In the genomic region with DNA sequence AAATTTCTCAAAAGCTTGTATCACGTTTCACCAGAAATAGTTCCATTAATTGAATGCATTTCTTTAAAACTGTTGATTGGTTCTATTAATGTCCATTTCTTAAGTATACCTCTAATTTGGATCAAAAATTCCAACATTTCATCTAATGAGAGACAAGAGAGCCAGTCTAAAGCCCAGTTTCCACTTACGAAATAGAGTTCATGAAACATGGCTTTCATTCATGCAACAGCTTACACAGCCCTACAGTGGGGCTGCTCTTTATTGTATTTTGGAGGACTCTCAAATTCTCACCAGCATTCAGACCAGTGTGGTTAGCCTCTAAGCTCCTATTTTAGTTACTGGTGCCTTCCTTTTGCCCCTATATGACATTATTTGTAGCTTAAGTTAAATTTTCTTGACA, we compare ENCODE assay signal across 16 cellular contexts.
"Had no signal": no experiment of that assay in that cellular context is flagged by ENCODE, and none has a peak within 500 bp of the region (broad histone marks: within the 10 kb centered on the region; RNA-seq: fewer than 3 reads in every experiment).

No MANE protein-coding gene starts in this region.

- DNase-seq: erythroblast; foreskin melanocyte; heart left ventricle; hippocampal formation; midbrain; naive B cell; psoas muscle; stimulated activated CD4-positive, alpha-beta T cell treated with anti-CD3 and anti-CD28 coated beads, Interleukin-2, amount 100 ng/mL, for 24 hours; stimulated activated naive CD4-positive, alpha-beta T cell; stomach; substantia nigra; transverse colon had no signal

- H3K27me3 ChIP-seq: heart left ventricle, stomach, transverse colon had no signal

- H3K4me3 ChIP-seq: heart left ventricle, psoas muscle, skin epidermis, stomach, thoracic aorta, transverse colon had no signal

- H3K36me3 ChIP-seq: heart left ventricle, stomach, thoracic aorta, transverse colon had no signal

- H3K27ac ChIP-seq: heart left ventricle, parathyroid adenoma, psoas muscle, skin epidermis, stomach, thoracic aorta, transverse colon had no signal

- ATAC-seq: left lobe of liver had no signal
